In the genomic region with DNA sequence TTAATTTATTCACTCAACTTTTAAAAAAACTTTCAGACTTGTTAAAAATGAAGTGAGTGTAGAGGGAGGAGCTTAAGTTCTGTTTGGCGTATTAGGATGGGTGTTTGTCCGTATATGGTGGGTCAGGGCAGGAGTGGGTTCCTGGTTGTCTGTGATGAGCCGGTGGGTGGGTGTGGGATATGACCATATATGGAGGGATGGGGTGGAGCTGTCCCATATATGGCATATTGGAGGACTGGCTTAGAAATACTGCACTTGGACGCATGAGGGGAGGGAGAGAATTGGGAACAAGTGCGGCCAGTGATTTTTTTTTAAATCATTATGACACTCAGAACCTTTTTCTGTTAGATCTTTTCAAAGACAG, we compare ENCODE assay signal across 8 cellular contexts.
DNase-seq lines count a peak whose midpoint lies in the region; ATAC-seq lines count a peak whose summit lies in the region.

No MANE protein-coding gene starts in this region.

- H4K20me1 ChIP-seq in BLaER1 treated with 17β-estradiol and CSF1 and Interleukin-3, amounts not matched to agents 10 nM and 100 nM, result peaks cover 10 to 56% (median 44%) of the 10 kb centered on the region in 11 experiments; a peak in 14 of 22 replicates

- peak; percentile 60 for ATAC-seq in GM19328 (IDR thresholded peaks at IDR 0.05; ENCODE audit: unreplicated experiment)
- peak; percentile 66 for ATAC-seq in HG03460 (IDR thresholded peaks at IDR 0.05; ENCODE audit: unreplicated experiment)

- peaks cover 35 to 48% (median 43%) of the 10 kb centered on the region in 11 experiments for H3K36me3 ChIP-seq in BLaER1 treated with 17β-estradiol and CSF1 and Interleukin-3, amounts not matched to agents 10 nM and 100 nM
- H3K36me3 ChIP-seq in NT2/D1 (ENCODE audit: insufficient read depth, insufficient read length, low read length), result peaks cover 26% of the 10 kb centered on the region

- peak overlapping the region; percentile 68 to 82 (median 77) for H3K4me3 ChIP-seq in BLaER1 treated with 17β-estradiol and CSF1 and Interleukin-3, amounts not matched to agents 10 nM and 100 nM
- peak overlapping the region; percentile 83 for H3K4me3 ChIP-seq in NT2/D1 (ENCODE audit: insufficient read length, low read depth)

- H3K9ac ChIP-seq in BLaER1 treated with 17β-estradiol and CSF1 and Interleukin-3, amounts not matched to agents 10 nM and 100 nM, result peak overlapping the region; percentile 88 to 99 (median 94)
- H3K9ac ChIP-seq in NT2/D1 (ENCODE audit: insufficient read length, low read depth), result no peak overlapping the region

- H3K27ac ChIP-seq in BLaER1 treated with 17β-estradiol and CSF1 and Interleukin-3, amounts not matched to agents 10 nM and 100 nM, result peak overlapping the region; percentile 91 to 99 (median 97); a peak in 21 of 22 replicates

- peaks cover 22 to 28% (median 27%) of the 10 kb centered on the region in 11 experiments for H3K9me3 ChIP-seq in BLaER1 treated with 17β-estradiol and CSF1 and Interleukin-3, amounts not matched to agents 10 nM and 100 nM (replicated peaks in 1 of 11)
- H3K9me3 ChIP-seq in NT2/D1 (ENCODE audit: insufficient read depth, low read length), result peaks cover 27% of the 10 kb centered on the region

- peak overlapping the region; percentile 74 to 99 (median 93) for H3K4me2 ChIP-seq in BLaER1 treated with 17β-estradiol and CSF1 and Interleukin-3, amounts not matched to agents 10 nM and 100 nM

- peaks cover 15 to 47% (median 22%) of the 10 kb centered on the region in 10 experiments for H3K4me1 ChIP-seq in BLaER1 treated with 17β-estradiol and CSF1 and Interleukin-3, amounts not matched to agents 10 nM and 100 nM
- no peaks in the 10 kb centered on the region for H3K4me1 ChIP-seq in NT2/D1 (ENCODE audit: insufficient read depth, insufficient read length)

- DNase-seq in NT2/D1 (ENCODE audit: low read depth, low spot score) (peak; percentile 8), epidermal melanocyte (ENCODE audit: insufficient read length, low spot score) (peak; percentile 64), midbrain (lab: John Stamatoyannopoulos, UW) (peak; percentile 76)
- DNase-seq in activated CD8-positive, alpha-beta memory T cell treated with anti-CD3 and anti-CD28 coated beads, Interleukin-2, amount 50 U/mL, for 48 hours, result peak; percentile 78
- DNase-seq in stimulated activated CD8-positive, alpha-beta memory T cell treated with anti-CD3 and anti-CD28 coated beads, Interleukin-2, amount 100 ng/mL, for 48 hours (ENCODE audit: low read depth in 2 of 2), result peak; percentile 44 to 67

- H3K27me3 ChIP-seq in BLaER1 treated with 17β-estradiol and CSF1 and Interleukin-3, amounts not matched to agents 10 nM and 100 nM, result no peaks in the 10 kb centered on the region
- no peaks in the 10 kb centered on the region for H3K27me3 ChIP-seq in NT2/D1 (ENCODE audit: insufficient read depth, insufficient read length)

Comparison
In these comparisons a context has a peak if more than half of its experiments do, and no peak if none do; other contexts are left out.
1. Peak in every context shown above with its lines: DNase-seq, ATAC-seq, H3K4me3 ChIP-seq and H3K27ac ChIP-seq.
2. DNase-seq: peak in every context shown above with its lines; median percentile 78 in activated CD8-positive, alpha-beta memory T cell treated with anti-CD3 and anti-CD28 coated beads, Interleukin-2, amount 50 U/mL, for 48 hours; 76 in midbrain; 64 in epidermal melanocyte; 56 in stimulated activated CD8-positive, alpha-beta memory T cell treated with anti-CD3 and anti-CD28 coated beads, Interleukin-2, amount 100 ng/mL, for 48 hours; 8 in NT2/D1.